1 cellular context compared by ENCODE assay signal in the genomic region with DNA sequence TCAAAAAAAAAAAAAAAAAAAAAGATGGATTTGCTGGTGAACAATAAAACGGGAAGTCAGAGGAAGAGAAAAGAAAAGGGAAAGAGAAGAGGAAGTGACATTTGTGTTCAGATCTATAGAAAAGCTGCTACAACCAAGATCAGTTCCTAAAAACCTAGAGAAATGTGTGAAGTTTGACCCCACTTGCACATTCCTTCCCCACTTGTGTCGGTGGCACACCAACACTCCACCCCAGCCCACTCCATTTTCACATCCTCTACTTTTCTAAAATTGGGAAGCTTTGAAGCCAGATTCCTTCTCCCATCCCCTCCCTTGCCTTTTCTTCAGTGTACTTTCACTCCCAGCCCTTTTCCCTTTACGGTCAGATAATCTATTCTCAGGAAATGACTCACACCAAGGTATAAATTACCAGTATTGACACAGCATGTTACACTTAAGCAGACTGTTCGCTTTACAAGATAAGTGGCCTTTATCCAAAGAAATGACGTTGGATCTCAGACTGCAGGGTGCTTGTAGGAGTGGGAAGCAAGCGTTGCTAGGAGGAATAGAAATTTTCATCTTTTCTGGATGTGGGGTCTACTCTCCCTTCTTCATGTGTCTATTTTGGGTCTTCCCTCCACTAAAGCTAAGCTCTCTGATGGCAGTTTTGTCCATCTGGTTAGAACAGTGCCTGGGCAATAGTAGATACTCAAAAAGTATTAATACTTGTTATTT.
A peak's percentile ranks its signal among the peaks of the same experiment; 100 is the strongest.
TF ChIP-seq lines count a peak whose summit lies in the region.

No MANE protein-coding gene starts in this region.

TF ChIP-seq in HEK293, 187 proteins besides CTCF, POLR2A, EP300 and RAD21 (continued from another document and continues in another):
- TF ChIP-seq, protein P1, sequence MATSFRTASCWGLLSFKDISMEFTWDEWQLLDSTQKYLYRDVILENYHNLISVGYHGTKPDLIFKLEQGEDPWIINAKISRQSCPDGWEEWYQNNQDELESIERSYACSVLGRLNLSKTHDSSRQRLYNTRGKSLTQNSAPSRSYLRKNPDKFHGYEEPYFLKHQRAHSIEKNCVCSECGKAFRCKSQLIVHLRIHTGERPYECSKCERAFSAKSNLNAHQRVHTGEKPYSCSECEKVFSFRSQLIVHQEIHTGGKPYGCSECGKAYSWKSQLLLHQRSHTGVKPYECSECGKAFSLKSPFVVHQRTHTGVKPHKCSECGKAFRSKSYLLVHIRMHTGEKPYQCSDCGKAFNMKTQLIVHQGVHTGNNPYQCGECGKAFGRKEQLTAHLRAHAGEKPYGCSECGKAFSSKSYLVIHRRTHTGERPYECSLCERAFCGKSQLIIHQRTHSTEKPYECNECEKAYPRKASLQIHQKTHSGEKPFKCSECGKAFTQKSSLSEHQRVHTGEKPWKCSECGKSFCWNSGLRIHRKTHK (tag by site-specific recombination; IDR thresholded peaks at IDR 0.05): no peak
- TF ChIP-seq ZNF747 (tag by site-specific recombination; IDR thresholded peaks at IDR 0.05) (no peak), GLIS1 (tag by site-specific recombination; IDR thresholded peaks at IDR 0.05) (peak; percentile 61; the same call in 1 of the 2 replicates), ZBTB1 (tag by site-specific recombination; IDR thresholded peaks at IDR 0.05) (0 out of 2 replicates have a peak, but pooled peaks have one; percentile 32), ZNF133 (tag by site-specific recombination; IDR thresholded peaks at IDR 0.05) (no peak), ZBTB21 (tag by site-specific recombination; IDR thresholded peaks at IDR 0.05) (peak; percentile 73), ZNF629 (tag by site-specific recombination; IDR thresholded peaks at IDR 0.05) (peak; percentile 97), ZNF324 (tag by site-specific recombination; IDR thresholded peaks at IDR 0.05) (0 out of 2 replicates have a peak, but pooled peaks have one; percentile 38), TCF7L2 (IDR thresholded peaks at IDR 0.05; ENCODE audit: borderline replicate concordance, low read depth, low read length) (0 out of 2 replicates have a peak, but pooled peaks have one; percentile 65), ZBTB7A (tag by site-specific recombination; IDR thresholded peaks at IDR 0.05; ENCODE audit: low read depth) (no peak), ZNF404 (tag by site-specific recombination; IDR thresholded peaks at IDR 0.05) (no peak), SP7 (tag by site-specific recombination; IDR thresholded peaks at IDR 0.05) (peak; percentile 99), ZNF350 (tag by site-specific recombination; IDR thresholded peaks at IDR 0.05) (no peak), ZNF561 (tag by site-specific recombination; IDR thresholded peaks at IDR 0.05; ENCODE audit: borderline replicate concordance) (0 out of 2 replicates have a peak, but pooled peaks have one; percentile 58), ZNF10 (tag by site-specific recombination; IDR thresholded peaks at IDR 0.05) (0 out of 2 replicates have a peak, but pooled peaks have one; percentile 38), HOXD13 (CRISPR knock-in tag; IDR thresholded peaks at IDR 0.05; ENCODE audit: borderline replicate concordance) (peak; percentile 61; the same call in 1 of the 2 replicates), ZNF785 (tag by site-specific recombination; IDR thresholded peaks at IDR 0.05) (no peak), ZNF423 (tag by site-specific recombination; IDR thresholded peaks at IDR 0.05) (no peak), BCL11B (tag by site-specific recombination; IDR thresholded peaks at IDR 0.05; ENCODE audit: low read depth) (peak; percentile 79; the same call in 1 of the 2 replicates), ZXDB (tag by site-specific recombination; IDR thresholded peaks at IDR 0.05) (peak; percentile 95), ZNF335 (tag by site-specific recombination; conservative IDR thresholded peaks at IDR 0.05) (0 out of 2 replicates have a peak, but pooled peaks have one; percentile 21), ZNF155 (tag by site-specific recombination; IDR thresholded peaks at IDR 0.05) (no peak)
- TF ChIP-seq, protein P2, sequence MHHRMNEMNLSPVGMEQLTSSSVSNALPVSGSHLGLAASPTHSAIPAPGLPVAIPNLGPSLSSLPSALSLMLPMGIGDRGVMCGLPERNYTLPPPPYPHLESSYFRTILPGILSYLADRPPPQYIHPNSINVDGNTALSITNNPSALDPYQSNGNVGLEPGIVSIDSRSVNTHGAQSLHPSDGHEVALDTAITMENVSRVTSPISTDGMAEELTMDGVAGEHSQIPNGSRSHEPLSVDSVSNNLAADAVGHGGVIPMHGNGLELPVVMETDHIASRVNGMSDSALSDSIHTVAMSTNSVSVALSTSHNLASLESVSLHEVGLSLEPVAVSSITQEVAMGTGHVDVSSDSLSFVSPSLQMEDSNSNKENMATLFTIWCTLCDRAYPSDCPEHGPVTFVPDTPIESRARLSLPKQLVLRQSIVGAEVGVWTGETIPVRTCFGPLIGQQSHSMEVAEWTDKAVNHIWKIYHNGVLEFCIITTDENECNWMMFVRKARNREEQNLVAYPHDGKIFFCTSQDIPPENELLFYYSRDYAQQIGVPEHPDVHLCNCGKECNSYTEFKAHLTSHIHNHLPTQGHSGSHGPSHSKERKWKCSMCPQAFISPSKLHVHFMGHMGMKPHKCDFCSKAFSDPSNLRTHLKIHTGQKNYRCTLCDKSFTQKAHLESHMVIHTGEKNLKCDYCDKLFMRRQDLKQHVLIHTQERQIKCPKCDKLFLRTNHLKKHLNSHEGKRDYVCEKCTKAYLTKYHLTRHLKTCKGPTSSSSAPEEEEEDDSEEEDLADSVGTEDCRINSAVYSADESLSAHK (tag by site-specific recombination; IDR thresholded peaks at IDR 0.05): peak; percentile 90
- TF ChIP-seq, protein P3, sequence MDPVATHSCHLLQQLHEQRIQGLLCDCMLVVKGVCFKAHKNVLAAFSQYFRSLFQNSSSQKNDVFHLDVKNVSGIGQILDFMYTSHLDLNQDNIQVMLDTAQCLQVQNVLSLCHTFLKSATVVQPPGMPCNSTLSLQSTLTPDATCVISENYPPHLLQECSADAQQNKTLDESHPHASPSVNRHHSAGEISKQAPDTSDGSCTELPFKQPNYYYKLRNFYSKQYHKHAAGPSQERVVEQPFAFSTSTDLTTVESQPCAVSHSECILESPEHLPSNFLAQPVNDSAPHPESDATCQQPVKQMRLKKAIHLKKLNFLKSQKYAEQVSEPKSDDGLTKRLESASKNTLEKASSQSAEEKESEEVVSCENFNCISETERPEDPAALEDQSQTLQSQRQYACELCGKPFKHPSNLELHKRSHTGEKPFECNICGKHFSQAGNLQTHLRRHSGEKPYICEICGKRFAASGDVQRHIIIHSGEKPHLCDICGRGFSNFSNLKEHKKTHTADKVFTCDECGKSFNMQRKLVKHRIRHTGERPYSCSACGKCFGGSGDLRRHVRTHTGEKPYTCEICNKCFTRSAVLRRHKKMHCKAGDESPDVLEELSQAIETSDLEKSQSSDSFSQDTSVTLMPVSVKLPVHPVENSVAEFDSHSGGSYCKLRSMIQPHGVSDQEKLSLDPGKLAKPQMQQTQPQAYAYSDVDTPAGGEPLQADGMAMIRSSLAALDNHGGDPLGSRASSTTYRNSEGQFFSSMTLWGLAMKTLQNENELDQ (tag by site-specific recombination; IDR thresholded peaks at IDR 0.05; ENCODE audit: low read depth): no peak
- TF ChIP-seq, protein P4, sequence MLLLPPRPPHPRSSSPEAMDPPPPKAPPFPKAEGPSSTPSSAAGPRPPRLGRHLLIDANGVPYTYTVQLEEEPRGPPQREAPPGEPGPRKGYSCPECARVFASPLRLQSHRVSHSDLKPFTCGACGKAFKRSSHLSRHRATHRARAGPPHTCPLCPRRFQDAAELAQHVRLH (tag by site-specific recombination; IDR thresholded peaks at IDR 0.05): peak; percentile 51; the same call in 1 of the 2 replicates
- TF ChIP-seq, protein P5, sequence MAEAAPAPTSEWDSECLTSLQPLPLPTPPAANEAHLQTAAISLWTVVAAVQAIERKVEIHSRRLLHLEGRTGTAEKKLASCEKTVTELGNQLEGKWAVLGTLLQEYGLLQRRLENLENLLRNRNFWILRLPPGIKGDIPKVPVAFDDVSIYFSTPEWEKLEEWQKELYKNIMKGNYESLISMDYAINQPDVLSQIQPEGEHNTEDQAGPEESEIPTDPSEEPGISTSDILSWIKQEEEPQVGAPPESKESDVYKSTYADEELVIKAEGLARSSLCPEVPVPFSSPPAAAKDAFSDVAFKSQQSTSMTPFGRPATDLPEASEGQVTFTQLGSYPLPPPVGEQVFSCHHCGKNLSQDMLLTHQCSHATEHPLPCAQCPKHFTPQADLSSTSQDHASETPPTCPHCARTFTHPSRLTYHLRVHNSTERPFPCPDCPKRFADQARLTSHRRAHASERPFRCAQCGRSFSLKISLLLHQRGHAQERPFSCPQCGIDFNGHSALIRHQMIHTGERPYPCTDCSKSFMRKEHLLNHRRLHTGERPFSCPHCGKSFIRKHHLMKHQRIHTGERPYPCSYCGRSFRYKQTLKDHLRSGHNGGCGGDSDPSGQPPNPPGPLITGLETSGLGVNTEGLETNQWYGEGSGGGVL (tag by site-specific recombination; IDR thresholded peaks at IDR 0.05): peak; percentile 54; the same call in 1 of the 2 replicates
- TF ChIP-seq, protein P6, sequence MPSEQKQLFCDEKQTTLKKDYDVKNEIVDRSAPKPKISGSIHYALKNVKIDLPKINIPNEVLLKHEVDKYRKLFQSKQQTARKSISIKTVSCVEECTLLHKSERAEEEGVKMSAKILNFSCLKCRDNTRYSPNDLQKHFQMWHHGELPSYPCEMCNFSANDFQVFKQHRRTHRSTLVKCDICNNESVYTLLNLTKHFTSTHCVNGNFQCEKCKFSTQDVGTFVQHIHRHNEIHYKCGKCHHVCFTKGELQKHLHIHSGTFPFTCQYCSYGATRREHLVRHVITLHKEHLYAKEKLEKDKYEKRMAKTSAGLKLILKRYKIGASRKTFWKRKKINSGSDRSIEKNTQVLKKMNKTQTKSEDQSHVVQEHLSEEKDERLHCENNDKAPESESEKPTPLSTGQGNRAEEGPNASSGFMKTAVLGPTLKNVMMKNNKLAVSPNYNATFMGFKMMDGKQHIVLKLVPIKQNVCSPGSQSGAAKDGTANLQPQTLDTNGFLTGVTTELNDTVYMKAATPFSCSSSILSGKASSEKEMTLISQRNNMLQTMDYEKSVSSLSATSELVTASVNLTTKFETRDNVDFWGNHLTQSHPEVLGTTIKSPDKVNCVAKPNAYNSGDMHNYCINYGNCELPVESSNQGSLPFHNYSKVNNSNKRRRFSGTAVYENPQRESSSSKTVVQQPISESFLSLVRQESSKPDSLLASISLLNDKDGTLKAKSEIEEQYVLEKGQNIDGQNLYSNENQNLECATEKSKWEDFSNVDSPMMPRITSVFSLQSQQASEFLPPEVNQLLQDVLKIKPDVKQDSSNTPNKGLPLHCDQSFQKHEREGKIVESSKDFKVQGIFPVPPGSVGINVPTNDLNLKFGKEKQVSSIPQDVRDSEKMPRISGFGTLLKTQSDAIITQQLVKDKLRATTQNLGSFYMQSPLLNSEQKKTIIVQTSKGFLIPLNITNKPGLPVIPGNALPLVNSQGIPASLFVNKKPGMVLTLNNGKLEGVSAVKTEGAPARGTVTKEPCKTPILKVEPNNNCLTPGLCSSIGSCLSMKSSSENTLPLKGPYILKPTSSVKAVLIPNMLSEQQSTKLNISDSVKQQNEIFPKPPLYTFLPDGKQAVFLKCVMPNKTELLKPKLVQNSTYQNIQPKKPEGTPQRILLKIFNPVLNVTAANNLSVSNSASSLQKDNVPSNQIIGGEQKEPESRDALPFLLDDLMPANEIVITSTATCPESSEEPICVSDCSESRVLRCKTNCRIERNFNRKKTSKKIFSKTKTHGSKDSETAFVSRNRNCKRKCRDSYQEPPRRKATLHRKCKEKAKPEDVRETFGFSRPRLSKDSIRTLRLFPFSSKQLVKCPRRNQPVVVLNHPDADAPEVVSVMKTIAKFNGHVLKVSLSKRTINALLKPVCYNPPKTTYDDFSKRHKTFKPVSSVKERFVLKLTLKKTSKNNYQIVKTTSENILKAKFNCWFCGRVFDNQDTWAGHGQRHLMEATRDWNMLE (tag by site-specific recombination; conservative IDR thresholded peaks at IDR 0.05; ENCODE audit: low read depth): 0 out of 2 replicates have a peak, but pooled peaks have one; percentile 8
- TF ChIP-seq, protein P7, sequence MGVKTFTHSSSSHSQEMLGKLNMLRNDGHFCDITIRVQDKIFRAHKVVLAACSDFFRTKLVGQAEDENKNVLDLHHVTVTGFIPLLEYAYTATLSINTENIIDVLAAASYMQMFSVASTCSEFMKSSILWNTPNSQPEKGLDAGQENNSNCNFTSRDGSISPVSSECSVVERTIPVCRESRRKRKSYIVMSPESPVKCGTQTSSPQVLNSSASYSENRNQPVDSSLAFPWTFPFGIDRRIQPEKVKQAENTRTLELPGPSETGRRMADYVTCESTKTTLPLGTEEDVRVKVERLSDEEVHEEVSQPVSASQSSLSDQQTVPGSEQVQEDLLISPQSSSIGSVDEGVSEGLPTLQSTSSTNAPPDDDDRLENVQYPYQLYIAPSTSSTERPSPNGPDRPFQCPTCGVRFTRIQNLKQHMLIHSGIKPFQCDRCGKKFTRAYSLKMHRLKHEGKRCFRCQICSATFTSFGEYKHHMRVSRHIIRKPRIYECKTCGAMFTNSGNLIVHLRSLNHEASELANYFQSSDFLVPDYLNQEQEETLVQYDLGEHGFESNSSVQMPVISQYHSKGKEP (tag by site-specific recombination; IDR thresholded peaks at IDR 0.05): peak; percentile 84
- TF ChIP-seq, protein P8, sequence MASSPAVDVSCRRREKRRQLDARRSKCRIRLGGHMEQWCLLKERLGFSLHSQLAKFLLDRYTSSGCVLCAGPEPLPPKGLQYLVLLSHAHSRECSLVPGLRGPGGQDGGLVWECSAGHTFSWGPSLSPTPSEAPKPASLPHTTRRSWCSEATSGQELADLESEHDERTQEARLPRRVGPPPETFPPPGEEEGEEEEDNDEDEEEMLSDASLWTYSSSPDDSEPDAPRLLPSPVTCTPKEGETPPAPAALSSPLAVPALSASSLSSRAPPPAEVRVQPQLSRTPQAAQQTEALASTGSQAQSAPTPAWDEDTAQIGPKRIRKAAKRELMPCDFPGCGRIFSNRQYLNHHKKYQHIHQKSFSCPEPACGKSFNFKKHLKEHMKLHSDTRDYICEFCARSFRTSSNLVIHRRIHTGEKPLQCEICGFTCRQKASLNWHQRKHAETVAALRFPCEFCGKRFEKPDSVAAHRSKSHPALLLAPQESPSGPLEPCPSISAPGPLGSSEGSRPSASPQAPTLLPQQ (tag by site-specific recombination; IDR thresholded peaks at IDR 0.05): peak; percentile 52; the same call in 1 of the 2 replicates
- TF ChIP-seq, protein P9, sequence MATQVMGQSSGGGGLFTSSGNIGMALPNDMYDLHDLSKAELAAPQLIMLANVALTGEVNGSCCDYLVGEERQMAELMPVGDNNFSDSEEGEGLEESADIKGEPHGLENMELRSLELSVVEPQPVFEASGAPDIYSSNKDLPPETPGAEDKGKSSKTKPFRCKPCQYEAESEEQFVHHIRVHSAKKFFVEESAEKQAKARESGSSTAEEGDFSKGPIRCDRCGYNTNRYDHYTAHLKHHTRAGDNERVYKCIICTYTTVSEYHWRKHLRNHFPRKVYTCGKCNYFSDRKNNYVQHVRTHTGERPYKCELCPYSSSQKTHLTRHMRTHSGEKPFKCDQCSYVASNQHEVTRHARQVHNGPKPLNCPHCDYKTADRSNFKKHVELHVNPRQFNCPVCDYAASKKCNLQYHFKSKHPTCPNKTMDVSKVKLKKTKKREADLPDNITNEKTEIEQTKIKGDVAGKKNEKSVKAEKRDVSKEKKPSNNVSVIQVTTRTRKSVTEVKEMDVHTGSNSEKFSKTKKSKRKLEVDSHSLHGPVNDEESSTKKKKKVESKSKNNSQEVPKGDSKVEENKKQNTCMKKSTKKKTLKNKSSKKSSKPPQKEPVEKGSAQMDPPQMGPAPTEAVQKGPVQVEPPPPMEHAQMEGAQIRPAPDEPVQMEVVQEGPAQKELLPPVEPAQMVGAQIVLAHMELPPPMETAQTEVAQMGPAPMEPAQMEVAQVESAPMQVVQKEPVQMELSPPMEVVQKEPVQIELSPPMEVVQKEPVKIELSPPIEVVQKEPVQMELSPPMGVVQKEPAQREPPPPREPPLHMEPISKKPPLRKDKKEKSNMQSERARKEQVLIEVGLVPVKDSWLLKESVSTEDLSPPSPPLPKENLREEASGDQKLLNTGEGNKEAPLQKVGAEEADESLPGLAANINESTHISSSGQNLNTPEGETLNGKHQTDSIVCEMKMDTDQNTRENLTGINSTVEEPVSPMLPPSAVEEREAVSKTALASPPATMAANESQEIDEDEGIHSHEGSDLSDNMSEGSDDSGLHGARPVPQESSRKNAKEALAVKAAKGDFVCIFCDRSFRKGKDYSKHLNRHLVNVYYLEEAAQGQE (tag by site-specific recombination; IDR thresholded peaks at IDR 0.05): peak; percentile 39; the same call in 1 of the 2 replicates
